In the genomic region with DNA sequence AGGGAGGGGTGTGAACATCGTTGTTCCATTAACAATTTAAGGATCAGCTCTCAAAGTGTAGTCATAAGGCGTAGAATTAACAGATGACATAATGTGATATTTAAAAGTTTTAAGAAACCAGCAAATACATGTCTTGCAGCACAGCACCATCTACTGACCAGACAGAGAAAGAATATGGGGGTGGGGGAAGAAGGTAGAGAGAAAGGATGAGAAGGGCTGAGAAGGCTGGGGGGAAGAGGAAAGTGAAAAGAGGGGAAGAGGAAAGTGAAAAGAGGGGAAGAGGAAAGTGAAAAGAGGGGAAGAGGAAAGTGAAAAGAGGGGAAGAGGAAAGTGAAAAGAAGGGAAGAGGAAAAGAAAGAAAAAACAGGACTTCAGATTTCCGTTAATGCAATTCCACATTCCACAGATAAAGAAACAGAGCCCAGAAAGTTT, we compare ENCODE assay signal across 1 cellular context.
TF ChIP-seq lines count a peak whose summit lies in the region.

No MANE protein-coding gene starts in this region.

TF ChIP-seq in HEK293, 187 proteins besides CTCF, POLR2A, EP300 and RAD21 (continued from another document):
- TF ChIP-seq ZNF654 (tag by site-specific recombination; IDR thresholded peaks at IDR 0.05; ENCODE audit: low read depth), result peak; percentile 97
- TF ChIP-seq ZBTB17 (tag by site-specific recombination; IDR thresholded peaks at IDR 0.05), result no peak
- TF ChIP-seq ATF2 (tag by site-specific recombination; IDR thresholded peaks at IDR 0.05; ENCODE audit: low read depth), result peak; percentile 54
- TF ChIP-seq MZF1 (tag by site-specific recombination; IDR thresholded peaks at IDR 0.05; ENCODE audit: borderline replicate concordance), result no peak
- no peak for TF ChIP-seq GLIS1 (tag by site-specific recombination; IDR thresholded peaks at IDR 0.05)
- no peak for TF ChIP-seq ZNF324 (tag by site-specific recombination; IDR thresholded peaks at IDR 0.05)
